ENCODE assay signal across 17 cellular contexts in the genomic region with DNA sequence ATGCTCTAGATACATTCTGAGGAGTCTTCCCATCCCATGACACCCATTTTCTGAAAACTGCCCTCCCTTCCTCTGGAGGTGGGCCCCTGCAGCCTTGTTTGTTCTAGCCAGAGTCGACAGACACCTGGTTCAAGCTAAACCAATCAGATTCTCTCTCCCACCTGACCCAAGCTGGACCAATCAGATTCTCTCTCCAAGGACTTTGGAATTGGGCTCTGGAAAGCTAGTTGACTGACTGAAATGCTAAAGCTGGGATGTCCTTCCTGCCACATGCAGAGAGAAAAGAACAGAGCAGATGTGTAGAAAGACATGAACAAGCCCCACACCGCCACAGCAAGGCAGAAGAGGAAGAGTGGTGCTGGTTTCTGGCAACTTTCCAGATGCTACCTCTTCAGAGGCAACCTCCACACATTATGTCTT. TPM values are rescaled to one million over a fixed set of nuclear protein-coding genes. Genes with fewer than 3 reads are reported as not detected.
DNase-seq lines count a peak whose midpoint lies in the region; ATAC-seq, FAIRE-seq and TF ChIP-seq lines count a peak whose summit lies in the region.
"Had no signal": no experiment of that assay in that cellular context is flagged by ENCODE, and none has a peak within 500 bp of the region (broad histone marks: within the 10 kb centered on the region; RNA-seq: fewer than 3 reads in every experiment).

No MANE protein-coding gene starts in this region.

- H3K4ac ChIP-seq in H1 (replicated peaks; ENCODE audit: insufficient read length, low read depth, low read length), result no peak overlapping the region

- H3K27me3 ChIP-seq in H1 (replicated peaks in 1 of 4; ENCODE audit: control insufficient read depth in 3 of 4, extremely low read depth in 1 of 4, insufficient read depth in 3 of 4, low read length in 3 of 4) (no peaks in the 10 kb centered on the region), right lobe of liver (no peaks in the 10 kb centered on the region)
- H3K27me3 ChIP-seq: BE2C had no signal

- H3K4me1 ChIP-seq in H1 (replicated peaks in 1 of 4; ENCODE audit: control insufficient read depth in 3 of 4, insufficient read depth in 4 of 4, low read length in 3 of 4), result no peaks in the 10 kb centered on the region
- peaks cover 0 to 42% (median 12%) of the 10 kb centered on the region in 4 donors for H3K4me1 ChIP-seq in right lobe of liver
- H3K4me1 ChIP-seq: BE2C had no signal

- no peak overlapping the region for H2AFZ ChIP-seq in H1 (ENCODE audit: low read length)
- H2AFZ ChIP-seq: PC-9 had no signal

- no peak for TF ChIP-seq EP300 in H1 (IDR thresholded peaks at IDR 0.05; ENCODE audit: borderline replicate concordance in 1 of 2, low read depth in 2 of 2, low read length in 2 of 2)

- H3K36me3 ChIP-seq in H1 (ENCODE audit: control insufficient read depth in 2 of 4, insufficient read depth in 4 of 4, low read length in 3 of 4) (peaks cover 0 to 10% (median 0%) of the 10 kb centered on the region in 4 experiments; a peak in 2 of 8 replicates), right lobe of liver (no peaks in the 10 kb centered on the region)
- H3K36me3 ChIP-seq: BE2C had no signal

- peak; percentile 24 for DNase-seq in ELF-1 (ENCODE audit: low read depth, low spot score)
- DNase-seq in HuH-7.5 (ENCODE audit: low spot score), result peak; percentile 42
- DNase-seq in H1 (ENCODE audit: low read depth in 1 of 2, low spot score in 2 of 2), result no peak
- DNase-seq in right lobe of liver, result no peak
- DNase-seq in NCI-H524 (lab: John Stamatoyannopoulos, UW), result no peak
- no peak for DNase-seq in activated naive CD4-positive, alpha-beta T cell treated with anti-CD3 and anti-CD28 coated beads, Interleukin-2, amount 10 ng/mL, durations not matched to agents 7 days and 5 days
- DNase-seq in globus pallidus (ENCODE audit: low spot score), result no peak
- DNase-seq: BE2C; CD4-positive, alpha-beta memory T cell; MV-4-11; NCI-H1417 treated with DMSO at 0.1 percent for 48 hours; NCI-H2081; NCI-H2227 treated with DMSO at 0.1 percent for 48 hours; NCI-H526; PC-9; T-cell had no signal

- no peak overlapping the region for H3K27ac Mint-ChIP-seq in activated naive CD4-positive, alpha-beta T cell treated with anti-CD3 and anti-CD28 coated beads, Interleukin-2, amount 10 ng/mL, durations not matched to agents 7 days and 5 days
- H3K27ac Mint-ChIP-seq: CD4-positive, alpha-beta memory T cell; T-cell had no signal

- POLR2A ChIA-PET in H1 (lab: Charles Lee; ENCODE audit: partially characterized antibody), result interaction anchor here (0.8 kb wide), 1 partner anchor 113 kb away, joined by 3 read pairs; no protein-coding TSS in a partner anchor

- no peak overlapping the region for H3K23ac ChIP-seq in H1 (ENCODE audit: insufficient read length)

- FAIRE-seq in H1 (lab: Jason Lieb, UNC), result peak; percentile 7

- peaks cover 12% of the 10 kb centered on the region for H3K4me1 Mint-ChIP-seq in activated naive CD4-positive, alpha-beta T cell treated with anti-CD3 and anti-CD28 coated beads, Interleukin-2, amount 10 ng/mL, durations not matched to agents 7 days and 5 days

- H3K9me3 ChIP-seq in H1 (ENCODE audit: insufficient read depth in 2 of 2, low read depth in 1 of 2, low read length in 1 of 2) (0 out of 4 replicates have a peak, but pooled peaks cover 0 to 2% of the 10 kb centered on the region in 2 experiments), right lobe of liver (no peaks in the 10 kb centered on the region)
- H3K9me3 ChIP-seq: BE2C had no signal

- ATAC-seq in right lobe of liver, result peak in 2 of 4 donors; percentile 31 to 60
- ATAC-seq: T-cell had no signal

- TF ChIP-seq RAD21 in H1 (IDR thresholded peaks at IDR 0.05 in 1 of 2, conservative IDR thresholded peaks at IDR 0.05 in 1 of 2; ENCODE audit: low read depth in 2 of 2, low read length in 2 of 2), result no peak

- no peak overlapping the region for H4K8ac ChIP-seq in H1 (ENCODE audit: extremely low read depth, insufficient read depth, low read length)

- intact Hi-C loops in right lobe of liver (cut with DNase I), result no loop called here

- no peak overlapping the region for H3K27ac ChIP-seq in H1 (ENCODE audit: low read depth, low read length)
- peak overlapping the region in 1 of 3 donors; percentile 68 for H3K27ac ChIP-seq in right lobe of liver
- H3K27ac ChIP-seq: PC-9, SK-N-MC had no signal

- no peak overlapping the region for H2BK15ac ChIP-seq in H1 (ENCODE audit: low read length)

- no peak overlapping the region for H3K4me3 ChIP-seq in H1 (ENCODE audit: extremely low read depth in 1 of 4, insufficient read depth in 2 of 4, low read depth in 3 of 4, low read length in 4 of 4)
- no peak overlapping the region for H3K4me3 ChIP-seq in right lobe of liver
- H3K4me3 ChIP-seq: PC-9, SK-N-MC had no signal

- peaks cover 7% of the 10 kb centered on the region for H3K79me1 ChIP-seq in H1 (ENCODE audit: low read depth, low read length)

- H3K79me2 ChIP-seq in H1 (ENCODE audit: control insufficient read depth in 1 of 2, insufficient read depth in 2 of 2, low read length in 2 of 2), result peaks cover 0 to 4% of the 10 kb centered on the region in 2 experiments; a peak in 1 of 4 replicates

- no peak overlapping the region for H3K18ac ChIP-seq in H1 (ENCODE audit: extremely low read depth, low read length)

- no peaks in the 10 kb centered on the region for H3K9me3 Mint-ChIP-seq in activated naive CD4-positive, alpha-beta T cell treated with anti-CD3 and anti-CD28 coated beads, Interleukin-2, amount 10 ng/mL, durations not matched to agents 7 days and 5 days
- H3K9me3 Mint-ChIP-seq: CD4-positive, alpha-beta memory T cell; T-cell had no signal

- no peak overlapping the region for H2BK5ac ChIP-seq in H1 (ENCODE audit: low read depth, low read length)

- no peak for TF ChIP-seq CTCF in H1 (IDR thresholded peaks at IDR 0.05; ENCODE audit: control extremely low read depth in 1 of 3, insufficient read depth in 1 of 3, low read depth in 1 of 3, low read length in 3 of 3)
- TF ChIP-seq CTCF in right lobe of liver (IDR thresholded peaks at IDR 0.05), result no peak

- H3K27me3 Mint-ChIP-seq in activated naive CD4-positive, alpha-beta T cell treated with anti-CD3 and anti-CD28 coated beads, Interleukin-2, amount 10 ng/mL, durations not matched to agents 7 days and 5 days, result peaks cover 56% of the 10 kb centered on the region

- CTCF ChIA-PET in H1 (lab: Charles Lee; ENCODE audit: partially characterized antibody), result interaction anchor here (0.6 to 1.7 kb wide), 3 partner anchors 38 to 192 kb away, joined by 3 to 8 read pairs (median 4); no protein-coding TSS in a partner anchor
- CTCF ChIA-PET in activated naive CD4-positive, alpha-beta T cell treated with anti-CD3 and anti-CD28 coated beads, Interleukin-2, amount 10 ng/mL, durations not matched to agents 7 days and 5 days (lab: Charles Lee), result interaction anchor here (1.4 kb wide), 1 partner anchor 81 kb away, joined by 3 read pairs; no protein-coding TSS in a partner anchor

- H3K36me3 Mint-ChIP-seq in activated naive CD4-positive, alpha-beta T cell treated with anti-CD3 and anti-CD28 coated beads, Interleukin-2, amount 10 ng/mL, durations not matched to agents 7 days and 5 days, result no peaks in the 10 kb centered on the region
- H3K36me3 Mint-ChIP-seq: CD4-positive, alpha-beta memory T cell had no signal

- no peak overlapping the region for H3K4me3 Mint-ChIP-seq in activated naive CD4-positive, alpha-beta T cell treated with anti-CD3 and anti-CD28 coated beads, Interleukin-2, amount 10 ng/mL, durations not matched to agents 7 days and 5 days
- H3K4me3 Mint-ChIP-seq: CD4-positive, alpha-beta memory T cell; T-cell had no signal

- no peak overlapping the region for H3K4me2 ChIP-seq in H1 (ENCODE audit: insufficient read depth in 1 of 2, low read depth in 2 of 2, low read length in 2 of 2)
- H3K4me2 ChIP-seq: PC-9 had no signal

- no peak overlapping the region for H2BK12ac ChIP-seq in H1 (ENCODE audit: low read depth, low read length)

- H2AK5ac ChIP-seq in H1 (ENCODE audit: low read depth, low read length), result no peak overlapping the region

- H3K9ac ChIP-seq in H1 (replicated peaks in 1 of 4; ENCODE audit: extremely low read depth in 1 of 4, low read depth in 3 of 4, low read length in 3 of 4), result no peak overlapping the region

- H3K56ac ChIP-seq in H1 (replicated peaks; ENCODE audit: insufficient read length, low read depth, low read length), result no peak overlapping the region

- peaks cover 0 to 4% of the 10 kb centered on the region in 2 experiments for H4K20me1 ChIP-seq in H1 (replicated peaks in 1 of 2; ENCODE audit: control insufficient read depth in 1 of 2, insufficient read depth in 2 of 2, low read length in 2 of 2)

- no peak for TF ChIP-seq POLR2A in H1 (IDR thresholded peaks at IDR 0.05; ENCODE audit: control extremely low read depth in 1 of 2, low read depth in 2 of 2, low read length in 2 of 2)
- TF ChIP-seq POLR2A in right lobe of liver (IDR thresholded peaks at IDR 0.05), result peak; percentile 12

- H2BK20ac ChIP-seq in H1 (ENCODE audit: low read length), result no peak overlapping the region

- no peak overlapping the region for H4K5ac ChIP-seq in H1 (ENCODE audit: insufficient read length, low read depth, low read length)

- H3K14ac ChIP-seq in H1 (ENCODE audit: insufficient read length), result no peak overlapping the region

- no peak overlapping the region for H4K91ac ChIP-seq in H1 (replicated peaks; ENCODE audit: insufficient read length, low read length)

- H2BK120ac ChIP-seq in H1 (replicated peaks; ENCODE audit: low read depth, low read length), result no peak overlapping the region

- 69% methylated on average over 2 of the region's 2 CpGs; no CpG with 5 or more reads in 1 of the 2 experiments for WGBS in H1 (ENCODE audit: extremely low coverage in 1 of 2, insufficient coverage in 1 of 2, insufficient read length in 1 of 2, insufficient replicate concordance in 2 of 2, low coverage in 1 of 2, low lambda C conversion rate in 2 of 2, missing lambda C conversion rate in 1 of 2), 2 experiments
- WGBS in right lobe of liver (ENCODE audit: insufficient coverage, low coverage, low lambda C conversion rate, missing lambda C conversion rate), result no CpG with 5 or more reads among the region's 2 CpGs

- H3K23me2 ChIP-seq in H1 (ENCODE audit: low read depth, low read length), result no peaks in the 10 kb centered on the region

RNA-seq across cellular contexts. Expression of a gene that starts 24.6 kb away (rescaled TPM):
- 54.9 and 58.0 TPM in 2 replicates for total RNA-seq in H1 (2021; fragmentation: NEBNext Ultra II Directional; extraction: Animal tissue kit (Norgen Biotek cat#: 25700))
- 53.1 and 62.6 TPM in 2 replicates for polyA plus RNA-seq in H1 (2011; rRNA removed)
- 51.4 TPM for polyA plus RNA-seq in H1 (2011; cell fraction: cytosol; rRNA removed)
- 233 TPM for polyA plus RNA-seq in H1 (2011; cell fraction: nucleus; rRNA removed)
- 34.7 to 50.2 TPM (median 42.7 TPM) in 4 replicates for polyA plus RNA-seq in H1 (2012, experiment 1 of 2)
- polyA plus RNA-seq in H1 (2012, experiment 2 of 2), result 40.8 TPM
- polyA plus RNA-seq in H1 (2013, experiment 1 of 2), result 30.6 TPM
- polyA plus RNA-seq in H1 (2013, experiment 2 of 2), result 28.6 TPM
- polyA minus RNA-seq in H1 (2011; rRNA and poly(A)+ RNA removed), result 60.3 and 65.1 TPM in 2 replicates
- polyA minus RNA-seq in H1 (2011; cell fraction: cytosol; rRNA and poly(A)+ RNA removed), result 28.0 TPM
- polyA minus RNA-seq in H1 (2011; cell fraction: nucleus; rRNA and poly(A)+ RNA removed), result 40.8 TPM
- 10 to 100 TPM; 12.3 to 22.1 (median 16.6) TPM for total RNA-seq in right lobe of liver

RNA-seq across cellular contexts. Expression of a gene that starts 34.8 kb away (rescaled TPM):
- 0.21 TPM in 1 of 2 replicates, not detected in the other for total RNA-seq in H1 (2021; fragmentation: NEBNext Ultra II Directional; extraction: Animal tissue kit (Norgen Biotek cat#: 25700))
- 0.08 and 0.13 TPM in 2 replicates for polyA plus RNA-seq in H1 (2011; rRNA removed)
- 0.17 TPM for polyA plus RNA-seq in H1 (2011; cell fraction: cytosol; rRNA removed)
- 0.09 TPM for polyA plus RNA-seq in H1 (2011; cell fraction: nucleus; rRNA removed)
- polyA plus RNA-seq in H1 (2012, experiment 1 of 2), result 0.11 to 0.28 TPM (median 0.19 TPM) in 3 of 4 replicates, not detected in the other
- polyA plus RNA-seq in H1 (2012, experiment 2 of 2), result 0.10 TPM
- polyA plus RNA-seq in H1 (2013, experiment 1 of 2), result 0.22 TPM
- polyA plus RNA-seq in H1 (2013, experiment 2 of 2), result 0.15 TPM
- 0.38 TPM in 1 of 2 replicates, not detected in the other for polyA minus RNA-seq in H1 (2011; rRNA and poly(A)+ RNA removed)
- not detected for polyA minus RNA-seq in H1 (2011; cell fraction: cytosol; rRNA and poly(A)+ RNA removed)
- 0.40 TPM for polyA minus RNA-seq in H1 (2011; cell fraction: nucleus; rRNA and poly(A)+ RNA removed)
- 10 to 100 TPM; 53.3 to 94.0 (median 63.2) TPM for total RNA-seq in right lobe of liver

Comparison
In these comparisons a context has a peak if more than half of its experiments do, and no peak if none do; other contexts are left out.
1. DNase-seq: peak in ELF-1 (single experiment) and HuH-7.5 (single experiment); none in H1 (0 of 2), right lobe of liver (0 of 3), NCI-H524 (0 of 2), activated naive CD4-positive, alpha-beta T cell treated with anti-CD3 and anti-CD28 coated beads, Interleukin-2, amount 10 ng/mL, durations not matched to agents 7 days and 5 days (single experiment) and globus pallidus (single experiment).
2. RNA of a gene that starts 34.8 kb away (total RNA-seq): 53.3 to 94.0 TPM in right lobe of liver; 0.21 TPM in H1; every median in the first group is over 10 times any median in the second.